ENCODE assay signal across 8 cellular contexts in the genomic region with DNA sequence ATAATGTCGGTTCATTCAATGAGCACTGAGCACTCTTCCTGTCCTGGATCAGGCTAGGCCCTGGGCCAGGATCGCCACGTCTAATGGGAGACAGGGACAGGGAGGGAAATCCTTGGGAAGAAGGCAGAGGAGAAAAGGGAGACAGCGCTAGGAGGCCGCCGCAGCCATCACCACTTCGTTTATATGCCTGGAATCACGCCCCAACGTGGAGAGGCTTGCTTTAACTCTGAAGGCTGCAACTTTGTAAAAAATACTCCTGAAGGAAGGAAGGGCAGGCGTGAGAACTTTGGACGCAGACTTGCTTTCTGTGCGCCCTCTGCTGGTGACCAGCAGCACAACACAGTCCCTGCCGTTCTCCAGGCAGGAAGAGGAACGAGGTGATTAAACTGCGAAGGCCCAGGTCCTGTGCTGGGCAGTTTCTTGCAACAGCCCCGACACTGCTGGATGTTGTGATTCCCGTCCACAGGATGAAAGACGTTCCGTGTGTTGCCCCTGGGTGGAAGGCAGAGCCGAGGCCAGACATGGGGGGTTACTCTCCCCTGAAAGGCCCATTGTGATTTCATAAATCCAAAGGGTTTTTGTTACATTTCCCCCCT. TPM values are rescaled to one million over a fixed set of nuclear protein-coding genes. Genes with fewer than 3 reads are reported as not detected.
A peak's percentile ranks its signal among the peaks of the same experiment; 100 is the strongest.
DNase-seq lines count a peak whose midpoint lies in the region; ATAC-seq and TF ChIP-seq lines count a peak whose summit lies in the region.

No MANE protein-coding gene starts in this region.

- H3K36me3 ChIP-seq in WERI-Rb-1 (no peaks in the 10 kb centered on the region), mammary epithelial cell (ENCODE audit: insufficient read depth, low read length) (no peaks in the 10 kb centered on the region)

- H3K9me3 ChIP-seq in WERI-Rb-1 (ENCODE audit: severe bottlenecking) (no peaks in the 10 kb centered on the region), mammary epithelial cell (replicated peaks; ENCODE audit: insufficient read depth, low read length) (no peaks in the 10 kb centered on the region)

- dilution Hi-C loops in mammary epithelial cell (cut with HindIII; ENCODE audit: low sequenced_read_pairs) = no loop called here

- intact Hi-C loops in mammary epithelial cell (cut with micrococcal nuclease) = loop anchor here (1.0 to 5.0 kb wide), 5 partner anchors 101 to 458 kb away; no protein-coding TSS in a partner anchor

- H3K27me3 ChIP-seq in WERI-Rb-1 (ENCODE audit: insufficient read depth, low read depth, severe bottlenecking) (no peaks in the 10 kb centered on the region), mammary epithelial cell (ENCODE audit: insufficient read depth, low read length) (no peaks in the 10 kb centered on the region)

- DNase-seq in SIG-M5 treated with dmso at 0.1 percent for 504 hours (lab: John Stamatoyannopoulos, UW; ENCODE audit: unreplicated experiment) = peak; percentile 70
- no peak for DNase-seq in SIG-M5 (lab: John Stamatoyannopoulos, UW)
- DNase-seq in NCI-H2171 (lab: John Stamatoyannopoulos, UW) = peak; percentile 71
- DNase-seq in WERI-Rb-1 = peak; percentile 89
- DNase-seq in mammary epithelial cell = peak; percentile 79
- DNase-seq in inferior parietal cortex (ENCODE audit: extremely low spot score) = peak; percentile 91

- no peak for ATAC-seq in HG02938 (IDR thresholded peaks at IDR 0.05; ENCODE audit: unreplicated experiment)

- no peak overlapping the region for H3K9ac ChIP-seq in mammary epithelial cell (ENCODE audit: insufficient read depth, low read length)

- H3K4me1 ChIP-seq in mammary epithelial cell (ENCODE audit: insufficient read depth, low read length) = no peaks in the 10 kb centered on the region

- TF ChIP-seq CTCF in WERI-Rb-1 (IDR thresholded peaks at IDR 0.05; ENCODE audit: low read depth, low read length) (peak; percentile 96), mammary epithelial cell (conservative IDR thresholded peaks at IDR 0.05 in 1 of 2, IDR thresholded peaks at IDR 0.05 in 1 of 2; ENCODE audit: extremely low read depth in 1 of 2, insufficient read depth in 1 of 2, low read depth in 1 of 2, low read length in 2 of 2) (peak; percentile 94 to 97)

- H2AFZ ChIP-seq in mammary epithelial cell (ENCODE audit: low read depth, low read length) = peak overlapping the region; percentile 84

- in situ Hi-C loops in mammary epithelial cell (cut with MboI; ENCODE audit: low sequenced_read_pairs in 2 of 2) = loop anchor here in 1 of 2 donors (5.0 kb wide), 1 partner anchor 168 kb away; no protein-coding TSS in a partner anchor

- CTCF ChIA-PET in mammary epithelial cell (lab: Charles Lee; ENCODE audit: low non-redundant PET) = interaction anchor here (0.7 kb wide), 1 partner anchor 163 kb away, joined by 3 read pairs; no protein-coding TSS in a partner anchor

- WGBS in mammary epithelial cell (ENCODE audit: low coverage, missing lambda C conversion rate) = 12% methylated on average over 14 of the region's 20 CpGs

- H3K27ac ChIP-seq in WERI-Rb-1 = no peak overlapping the region
- H3K27ac ChIP-seq in mammary epithelial cell (ENCODE audit: insufficient read depth, low read depth, low read length) = no peak overlapping the region
- peak overlapping the region in 16 of 21 experiments; percentile 22 to 76 (median 59) for H3K27ac ChIP-seq in skin epidermis

- H3K79me2 ChIP-seq in mammary epithelial cell (ENCODE audit: insufficient read depth, low read length) = no peaks in the 10 kb centered on the region

- H4K20me1 ChIP-seq in mammary epithelial cell (ENCODE audit: insufficient read depth, low read length) = no peaks in the 10 kb centered on the region

- no peak overlapping the region for H3K4me2 ChIP-seq in mammary epithelial cell (ENCODE audit: insufficient read depth, low read depth, low read length)

- no peak overlapping the region for H3K4me3 ChIP-seq in WERI-Rb-1 (ENCODE audit: low read depth, low read length)
- no peak overlapping the region for H3K4me3 ChIP-seq in mammary epithelial cell (replicated peaks in 1 of 3; ENCODE audit: insufficient read depth in 1 of 3, low read depth in 2 of 3, low read length in 3 of 3)
- H3K4me3 ChIP-seq in skin epidermis = no peak overlapping the region

- BruUV-seq in mammary epithelial cell (replicated peaks; lab: Mats Ljungman, UMichigan) = no TSS peak

RNA-seq across cellular contexts. Expression of gene RIBC2, which starts 22.1 kb away (rescaled TPM):
- under 1 TPM; 0.17 to 0.38 TPM for total RNA-seq in mammary epithelial cell
- 1.0 TPM for polyA plus RNA-seq in mammary epithelial cell
- not detected for polyA minus RNA-seq in mammary epithelial cell

RNA-seq across cellular contexts. Expression of gene SMC1B, which starts 22.2 kb away (rescaled TPM):
- under 1 TPM in 1 of 2 donors, not detected in 1; 0.17 TPM for total RNA-seq in mammary epithelial cell
- not detected for polyA plus RNA-seq in mammary epithelial cell
- polyA minus RNA-seq in mammary epithelial cell = not detected

Comparison
In these comparisons a context has a peak if more than half of its experiments do, and no peak if none do; other contexts are left out.
1. H3K27ac ChIP-seq: peak in skin epidermis (16 of 21); none in WERI-Rb-1 (single experiment) and mammary epithelial cell (single experiment).